31 cellular contexts compared by ENCODE assay signal in the genomic region with DNA sequence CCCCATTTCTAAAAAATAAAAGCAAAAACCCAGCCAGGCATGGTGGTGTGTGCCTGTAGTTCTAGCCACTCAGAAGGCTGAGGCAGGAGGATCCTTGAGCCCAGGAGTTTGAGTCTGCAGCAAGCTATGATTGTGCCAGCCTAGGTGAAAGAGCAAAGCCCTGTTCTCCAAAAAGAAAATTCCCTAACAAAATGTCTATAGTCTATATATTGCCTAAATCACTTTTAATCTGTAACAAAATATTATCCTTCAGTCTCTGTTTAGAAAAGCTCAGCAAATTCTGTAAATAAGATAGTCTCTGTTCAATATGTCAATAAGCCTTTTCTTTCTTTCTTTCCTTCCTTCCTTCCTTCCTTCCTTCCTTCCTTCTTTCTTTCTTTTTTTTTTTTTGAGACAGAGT.
"Had no signal": no experiment of that assay in that cellular context is flagged by ENCODE, and none has a peak within 500 bp of the region (broad histone marks: within the 10 kb centered on the region; RNA-seq: fewer than 3 reads in every experiment).

No MANE protein-coding gene starts in this region.

- H3K4me1 Mint-ChIP-seq: activated B cell treated with CpG ODN at 0.5 μM for 24 hours; activated CD4-positive, alpha-beta memory T cell treated with anti-CD3 and anti-CD28 coated beads, Interleukin-2, amount 10 ng/mL, durations not matched to agents 7 days and 5 days; activated CD4-positive, alpha-beta T cell treated with anti-CD3 and anti-CD28 coated beads, Interleukin-2, amount 10 ng/mL, durations not matched to agents 7 days and 5 days; activated CD8-positive, alpha-beta memory T cell treated with anti-CD3 and anti-CD28 coated beads, Interleukin-2, amount 10 ng/mL, durations not matched to agents 7 days and 5 days; activated naive CD4-positive, alpha-beta T cell treated with anti-CD3 and anti-CD28 coated beads, Interleukin-2, amount 10 ng/mL, durations not matched to agents 7 days and 5 days; activated naive CD8-positive, alpha-beta T cell treated with anti-CD3 and anti-CD28 coated beads, Interleukin-2, amount 10 ng/mL, durations not matched to agents 7 days and 5 days; activated naive CD8-positive, alpha-beta T cell treated with anti-CD3 and anti-CD28 coated beads, Interleukin-2, amount 50 U/mL, for 24 hours; central memory CD8-positive, alpha-beta T cell had no signal

- H3K4me3 Mint-ChIP-seq: activated B cell treated with CpG ODN at 0.5 μM for 24 hours; activated CD4-positive, alpha-beta memory T cell treated with anti-CD3 and anti-CD28 coated beads, Interleukin-2, amount 10 ng/mL, durations not matched to agents 7 days and 5 days; activated CD4-positive, alpha-beta T cell treated with anti-CD3 and anti-CD28 coated beads, Interleukin-2, amount 10 ng/mL, durations not matched to agents 7 days and 5 days; activated CD8-positive, alpha-beta memory T cell treated with anti-CD3 and anti-CD28 coated beads, Interleukin-2, amount 10 ng/mL, durations not matched to agents 7 days and 5 days; activated CD8-positive, alpha-beta T cell treated with anti-CD3 and anti-CD28 coated beads, Interleukin-2, amount 10 ng/mL, durations not matched to agents 7 days and 5 days; activated naive CD4-positive, alpha-beta T cell treated with anti-CD3 and anti-CD28 coated beads, Interleukin-2, amount 10 ng/mL, durations not matched to agents 7 days and 5 days; activated naive CD8-positive, alpha-beta T cell; activated naive CD8-positive, alpha-beta T cell treated with anti-CD3 and anti-CD28 coated beads, Interleukin-2, amount 10 ng/mL, durations not matched to agents 7 days and 5 days; activated naive CD8-positive, alpha-beta T cell treated with anti-CD3 and anti-CD28 coated beads, Interleukin-2, amount 50 U/mL, for 24 hours; activated T-cell treated with anti-CD3 and anti-CD28 coated beads, Interleukin-2, amount 50 U/mL, for 24 hours; brain; central memory CD8-positive, alpha-beta T cell; T-helper 1 cell treated with Interleukin-12 subunit alpha and Interleukin-12 subunit beta and Interleukin-4 antibody, amounts not matched to agents 30 μg/mL and 1 μg/mL, for 36 hours; T-helper 2 cell treated with Interferon-gamma antibody and Interleukin-4, amounts not matched to agents 5 μg/mL and 100 μg/mL, for 36 hours had no signal

- H3K27ac Mint-ChIP-seq: activated B cell treated with CpG ODN at 0.5 μM for 24 hours; activated CD4-positive, alpha-beta memory T cell treated with anti-CD3 and anti-CD28 coated beads, Interleukin-2, amount 10 ng/mL, durations not matched to agents 7 days and 5 days; activated CD4-positive, alpha-beta T cell treated with anti-CD3 and anti-CD28 coated beads, Interleukin-2, amount 10 ng/mL, durations not matched to agents 7 days and 5 days; activated CD8-positive, alpha-beta memory T cell treated with anti-CD3 and anti-CD28 coated beads, Interleukin-2, amount 10 ng/mL, durations not matched to agents 7 days and 5 days; activated CD8-positive, alpha-beta T cell treated with anti-CD3 and anti-CD28 coated beads, Interleukin-2, amount 10 ng/mL, durations not matched to agents 7 days and 5 days; activated naive CD4-positive, alpha-beta T cell treated with anti-CD3 and anti-CD28 coated beads, Interleukin-2, amount 10 ng/mL, durations not matched to agents 7 days and 5 days; activated naive CD8-positive, alpha-beta T cell; activated naive CD8-positive, alpha-beta T cell treated with anti-CD3 and anti-CD28 coated beads, Interleukin-2, amount 10 ng/mL, durations not matched to agents 7 days and 5 days; activated naive CD8-positive, alpha-beta T cell treated with anti-CD3 and anti-CD28 coated beads, Interleukin-2, amount 50 U/mL, for 24 hours; activated T-cell treated with anti-CD3 and anti-CD28 coated beads, Interleukin-2, amount 50 U/mL, for 24 hours; activated T-helper 2 cell treated with anti-CD3 and anti-CD28 coated beads, Interferon-gamma antibody, Interleukin-2, Interleukin-4, amounts not matched to agents 10 μg/mL and 5 μg/mL and 100 μg/mL, durations not matched to agents 14 hours and 24 hours and 36 hours; brain; T-helper 1 cell treated with Interleukin-12 subunit alpha and Interleukin-12 subunit beta and Interleukin-4 antibody, amounts not matched to agents 30 μg/mL and 1 μg/mL, for 36 hours; T-helper 2 cell treated with Interferon-gamma antibody and Interleukin-4, amounts not matched to agents 5 μg/mL and 100 μg/mL, for 36 hours had no signal

- H3K36me3 Mint-ChIP-seq: activated CD8-positive, alpha-beta memory T cell treated with anti-CD3 and anti-CD28 coated beads, Interleukin-2, amount 10 ng/mL, durations not matched to agents 7 days and 5 days; activated naive CD4-positive, alpha-beta T cell treated with anti-CD3 and anti-CD28 coated beads, Interleukin-2, amount 10 ng/mL, durations not matched to agents 7 days and 5 days; activated naive CD8-positive, alpha-beta T cell; activated naive CD8-positive, alpha-beta T cell treated with anti-CD3 and anti-CD28 coated beads, Interleukin-2, amount 10 ng/mL, durations not matched to agents 7 days and 5 days; brain had no signal

- DNase-seq: activated B cell treated with CpG ODN at 0.5 μM for 24 hours; activated CD4-positive, alpha-beta memory T cell treated with anti-CD3 and anti-CD28 coated beads, Interleukin-2, amount 10 ng/mL, durations not matched to agents 7 days and 5 days; activated CD4-positive, alpha-beta T cell treated with anti-CD3 and anti-CD28 coated beads for 4 hours; activated CD4-positive, alpha-beta T cell treated with anti-CD3 and anti-CD28 coated beads, Interleukin-2, amount 10 ng/mL, durations not matched to agents 7 days and 5 days; activated CD4-positive, alpha-beta T cell treated with anti-CD3 and anti-CD28 coated beads, Interleukin-2, amount 50 U/mL, for 48 hours; activated CD4-positive, CD25-positive, alpha-beta regulatory T cell treated with anti-CD3 and anti-CD28 coated beads, Interleukin-2, amount 50 U/mL, for 72 hours; activated CD8-positive, alpha-beta memory T cell treated with anti-CD3 and anti-CD28 coated beads for 24 hours; activated CD8-positive, alpha-beta memory T cell treated with anti-CD3 and anti-CD28 coated beads, Interleukin-2, amount 10 ng/mL, durations not matched to agents 7 days and 5 days; activated CD8-positive, alpha-beta memory T cell treated with anti-CD3 and anti-CD28 coated beads, Interleukin-2, amount 50 U/mL, for 48 hours; activated CD8-positive, alpha-beta T cell treated with anti-CD3 and anti-CD28 coated beads, Interleukin-2, amount 10 ng/mL, durations not matched to agents 7 days and 5 days; activated effector memory CD4-positive, alpha-beta T cell treated with Interleukin-2 at 50 U/mL for 16 hours; activated gamma-delta T cell; activated naive CD4-positive, alpha-beta T cell treated with anti-CD3 and anti-CD28 coated beads, Interleukin-2, amount 10 ng/mL, durations not matched to agents 7 days and 5 days; activated naive CD4-positive, alpha-beta T cell treated with Interleukin-2 at 50 U/mL for 16 hours; activated naive CD8-positive, alpha-beta T cell treated with anti-CD3 and anti-CD28 coated beads, Interleukin-2, amount 10 ng/mL, durations not matched to agents 7 days and 5 days; activated naive CD8-positive, alpha-beta T cell treated with anti-CD3 and anti-CD28 coated beads, Interleukin-2, amount 50 U/mL, for 24 hours; activated T-cell treated with anti-CD3 and anti-CD28 coated beads, Interleukin-2, amount 50 U/mL, for 24 hours; activated T-cell treated with anti-CD3 and anti-CD28 coated beads, Interleukin-2, amount 50 U/mL, for 48 hours; amygdala; anterior cingulate cortex; caudate nucleus; cerebellar nuclear complex; T-helper 1 cell; T-helper 2 cell; T-helper 9 cell had no signal

- H3K9me3 Mint-ChIP-seq: activated B cell treated with CpG ODN at 0.5 μM for 24 hours; activated CD4-positive, alpha-beta memory T cell treated with anti-CD3 and anti-CD28 coated beads, Interleukin-2, amount 10 ng/mL, durations not matched to agents 7 days and 5 days; activated CD4-positive, alpha-beta T cell treated with anti-CD3 and anti-CD28 coated beads, Interleukin-2, amount 10 ng/mL, durations not matched to agents 7 days and 5 days; activated naive CD4-positive, alpha-beta T cell treated with anti-CD3 and anti-CD28 coated beads, Interleukin-2, amount 10 ng/mL, durations not matched to agents 7 days and 5 days; activated naive CD8-positive, alpha-beta T cell treated with anti-CD3 and anti-CD28 coated beads, Interleukin-2, amount 10 ng/mL, durations not matched to agents 7 days and 5 days; activated naive CD8-positive, alpha-beta T cell treated with anti-CD3 and anti-CD28 coated beads, Interleukin-2, amount 50 U/mL, for 24 hours; activated T-cell treated with anti-CD3 and anti-CD28 coated beads, Interleukin-2, amount 50 U/mL, for 24 hours; activated T-helper 2 cell treated with anti-CD3 and anti-CD28 coated beads, Interferon-gamma antibody, Interleukin-2, Interleukin-4, amounts not matched to agents 10 μg/mL and 5 μg/mL and 100 μg/mL, durations not matched to agents 14 hours and 24 hours and 36 hours; central memory CD8-positive, alpha-beta T cell; T-helper 1 cell treated with Interleukin-12 subunit alpha and Interleukin-12 subunit beta and Interleukin-4 antibody, amounts not matched to agents 30 μg/mL and 1 μg/mL, for 36 hours; T-helper 2 cell treated with Interferon-gamma antibody and Interleukin-4, amounts not matched to agents 5 μg/mL and 100 μg/mL, for 36 hours had no signal

- ATAC-seq: activated CD8-positive, alpha-beta memory T cell treated with anti-CD3 and anti-CD28 coated beads, Interleukin-2, amount 10 ng/mL, durations not matched to agents 7 days and 5 days; activated CD8-positive, alpha-beta T cell treated with anti-CD3 and anti-CD28 coated beads, Interleukin-2, amount 10 ng/mL, durations not matched to agents 7 days and 5 days had no signal
